In genomic region chr14:81406863-81407262, GRCh38 we compare ENCODE assay signal across 11 cellular contexts. TPM values are rescaled to one million over a fixed set of nuclear protein-coding genes. Genes with fewer than 3 reads are reported as not detected.
DNase-seq lines count a peak whose midpoint lies in the region; ATAC-seq, FAIRE-seq and TF ChIP-seq lines count a peak whose summit lies in the region.
"Had no signal": no experiment of that assay in that cellular context is flagged by ENCODE, and none has a peak within 500 bp of the region (broad histone marks: within the 10 kb centered on the region; RNA-seq: fewer than 3 reads in every experiment).

No MANE protein-coding gene starts in this region.

- no peak for FAIRE-seq in H1 (lab: Jason Lieb, UNC)

- no peak overlapping the region for H4K5ac ChIP-seq in H1 (ENCODE audit: insufficient read length, low read depth, low read length)

- no peak overlapping the region for H2AFZ ChIP-seq in H1 (ENCODE audit: low read length)
- H2AFZ ChIP-seq in osteoblast (ENCODE audit: low read length), result no peak overlapping the region
- no peak overlapping the region for H2AFZ ChIP-seq in trophoblast cell (ENCODE audit: insufficient read depth, low read length, poor library complexity)

- H3K4ac ChIP-seq in H1 (replicated peaks; ENCODE audit: insufficient read length, low read depth, low read length) (no peak overlapping the region), trophoblast cell (ENCODE audit: low read depth, low read length) (no peak overlapping the region)

- H3K27ac Mint-ChIP-seq in stimulated activated memory B cell treated with anti-CD40 and anti-IgM and Interleukin-4, amounts not matched to agents 10 μg/mL and 1 μg/mL and 100 μg/mL, for 72 hours, result no peak overlapping the region
- H3K27ac Mint-ChIP-seq: activated naive CD4-positive, alpha-beta T cell treated with anti-CD3 and anti-CD28 coated beads, Interleukin-2, amount 50 U/mL, for 24 hours had no signal

- ATAC-seq in HG03095 (IDR thresholded peaks at IDR 0.05; ENCODE audit: unreplicated experiment), result no peak
- no peak for ATAC-seq in stimulated activated memory B cell treated with anti-CD40 and anti-IgM and Interleukin-4, amounts not matched to agents 10 μg/mL and 1 μg/mL and 100 μg/mL, for 72 hours

- no peak for TF ChIP-seq RAD21 in H1 (IDR thresholded peaks at IDR 0.05 in 1 of 2, conservative IDR thresholded peaks at IDR 0.05 in 1 of 2; ENCODE audit: low read depth in 2 of 2, low read length in 2 of 2)

- TF ChIP-seq EP300 in H1 (IDR thresholded peaks at IDR 0.05; ENCODE audit: borderline replicate concordance in 1 of 2, low read depth in 2 of 2, low read length in 2 of 2), result no peak

- H4K20me1 ChIP-seq in H1 (replicated peaks in 1 of 2; ENCODE audit: control insufficient read depth in 1 of 2, insufficient read depth in 2 of 2, low read length in 2 of 2) (peaks cover 0 to 3% of the 10 kb centered on the region in 2 experiments), osteoblast (ENCODE audit: insufficient read depth, low read length) (no peaks in the 10 kb centered on the region)

- H3K18ac ChIP-seq in H1 (ENCODE audit: extremely low read depth, low read length) (no peak overlapping the region), trophoblast cell (ENCODE audit: low read length) (no peak overlapping the region)

- no peak overlapping the region for H2BK15ac ChIP-seq in H1 (ENCODE audit: low read length)

- no peak for TF ChIP-seq POLR2A in H1 (IDR thresholded peaks at IDR 0.05; ENCODE audit: control extremely low read depth in 1 of 2, low read depth in 2 of 2, low read length in 2 of 2)

- H3K36me3 ChIP-seq in H1 (ENCODE audit: control insufficient read depth in 2 of 4, insufficient read depth in 4 of 4, low read length in 3 of 4) (no peaks in the 10 kb centered on the region), osteoblast (ENCODE audit: insufficient read depth, low read length) (no peaks in the 10 kb centered on the region), trophoblast cell (ENCODE audit: control insufficient read depth in 1 of 2, insufficient read depth in 2 of 2, low read length in 2 of 2) (no peaks in the 10 kb centered on the region)
- H3K36me3 ChIP-seq: transverse colon had no signal

- H3K79me2 ChIP-seq in H1 (ENCODE audit: control insufficient read depth in 1 of 2, insufficient read depth in 2 of 2, low read length in 2 of 2) (peaks cover 0 to 10% of the 10 kb centered on the region in 2 experiments; a peak in 2 of 4 replicates), osteoblast (ENCODE audit: insufficient read depth, low read length) (no peaks in the 10 kb centered on the region), trophoblast cell (ENCODE audit: control insufficient read depth, insufficient read depth, low read length, poor library complexity) (no peaks in the 10 kb centered on the region)

- no peaks in the 10 kb centered on the region for H3K9me3 ChIP-seq in H1 (ENCODE audit: insufficient read depth in 2 of 2, low read depth in 1 of 2, low read length in 1 of 2)
- no peaks in the 10 kb centered on the region for H3K9me3 ChIP-seq in osteoblast (ENCODE audit: low read depth, low read length)
- no peaks in the 10 kb centered on the region for H3K9me3 ChIP-seq in trophoblast cell (ENCODE audit: insufficient read depth, low read depth, low read length)
- H3K9me3 ChIP-seq: transverse colon had no signal

- H3K23ac ChIP-seq in H1 (ENCODE audit: insufficient read length) (no peak overlapping the region), trophoblast cell (ENCODE audit: low read length) (no peak overlapping the region)

- 87% methylated on average over 4 of the region's 4 CpGs; no CpG with 5 or more reads in 1 of the 2 experiments for WGBS in H1 (ENCODE audit: extremely low coverage in 1 of 2, insufficient coverage in 1 of 2, insufficient read length in 1 of 2, insufficient replicate concordance in 2 of 2, low coverage in 1 of 2, low lambda C conversion rate in 2 of 2, missing lambda C conversion rate in 1 of 2), 2 experiments
- no CpG with 5 or more reads among the region's 4 CpGs for WGBS in trophoblast cell (ENCODE audit: extremely low coverage, insufficient coverage, insufficient read length)

- H3K4me2 ChIP-seq in H1 (ENCODE audit: insufficient read depth in 1 of 2, low read depth in 2 of 2, low read length in 2 of 2) (no peak overlapping the region), osteoblast (ENCODE audit: insufficient read depth, low read length) (peak overlapping the region; percentile 14), trophoblast cell (ENCODE audit: low read length) (no peak overlapping the region)

- CTCF ChIA-PET in H1 (lab: Charles Lee; ENCODE audit: partially characterized antibody), result interaction anchor here (0.7 to 2.4 kb wide), 5 partner anchors 10 to 135 kb away, joined by 3 to 11 read pairs (median 4); no protein-coding TSS in a partner anchor

- H2BK12ac ChIP-seq in H1 (ENCODE audit: low read depth, low read length) (no peak overlapping the region), trophoblast cell (ENCODE audit: low read length) (no peak overlapping the region)

- no peaks in the 10 kb centered on the region for H3K4me1 Mint-ChIP-seq in stimulated activated memory B cell treated with anti-CD40 and anti-IgM and Interleukin-4, amounts not matched to agents 10 μg/mL and 1 μg/mL and 100 μg/mL, for 72 hours
- H3K4me1 Mint-ChIP-seq: activated naive CD4-positive, alpha-beta T cell treated with anti-CD3 and anti-CD28 coated beads, Interleukin-2, amount 50 U/mL, for 24 hours had no signal

- TF ChIP-seq CTCF in H1 (IDR thresholded peaks at IDR 0.05; ENCODE audit: control extremely low read depth in 1 of 3, insufficient read depth in 1 of 3, low read depth in 1 of 3, low read length in 3 of 3), result no peak
- TF ChIP-seq CTCF in osteoblast (IDR thresholded peaks at IDR 0.05; ENCODE audit: extremely low read depth, low read depth, low read length), result no peak

- H3K14ac ChIP-seq in H1 (ENCODE audit: insufficient read length), result no peak overlapping the region
- no peak overlapping the region for H3K14ac ChIP-seq in trophoblast cell (ENCODE audit: low read length)

- POLR2A ChIA-PET in H1 (lab: Charles Lee; ENCODE audit: partially characterized antibody), result interaction anchor here (1.2 kb wide), 1 partner anchor 185 kb away, joined by 3 read pairs; the partner anchor contains the start of gene GTF2A1

- peaks cover 7% of the 10 kb centered on the region for H3K9me3 Mint-ChIP-seq in stimulated activated memory B cell treated with anti-CD40 and anti-IgM and Interleukin-4, amounts not matched to agents 10 μg/mL and 1 μg/mL and 100 μg/mL, for 72 hours
- H3K9me3 Mint-ChIP-seq: activated naive CD4-positive, alpha-beta T cell treated with anti-CD3 and anti-CD28 coated beads, Interleukin-2, amount 50 U/mL, for 24 hours had no signal

- H4K91ac ChIP-seq in H1 (replicated peaks; ENCODE audit: insufficient read length, low read length) (no peak overlapping the region), trophoblast cell (ENCODE audit: low read depth, low read length) (no peak overlapping the region)

- H3K4me3 ChIP-seq in H1 (ENCODE audit: extremely low read depth in 1 of 4, insufficient read depth in 2 of 4, low read depth in 3 of 4, low read length in 4 of 4) (no peak overlapping the region), osteoblast (ENCODE audit: insufficient read depth, low read length) (no peak overlapping the region), trophoblast cell (ENCODE audit: low read depth, low read length) (no peak overlapping the region)
- H3K4me3 ChIP-seq: transverse colon had no signal

- no peaks in the 10 kb centered on the region for H3K36me3 Mint-ChIP-seq in stimulated activated memory B cell treated with anti-CD40 and anti-IgM and Interleukin-4, amounts not matched to agents 10 μg/mL and 1 μg/mL and 100 μg/mL, for 72 hours
- H3K36me3 Mint-ChIP-seq: activated naive CD4-positive, alpha-beta T cell treated with anti-CD3 and anti-CD28 coated beads, Interleukin-2, amount 50 U/mL, for 24 hours had no signal

- no peak overlapping the region for H2BK20ac ChIP-seq in H1 (ENCODE audit: low read length)

- no peaks in the 10 kb centered on the region for H3K4me1 ChIP-seq in H1 (replicated peaks in 1 of 4; ENCODE audit: control insufficient read depth in 3 of 4, insufficient read depth in 4 of 4, low read length in 3 of 4)
- peaks cover 10% of the 10 kb centered on the region for H3K4me1 ChIP-seq in osteoblast (ENCODE audit: insufficient read depth, low read length)
- peaks cover 7 to 8% of the 10 kb centered on the region in 2 experiments for H3K4me1 ChIP-seq in trophoblast cell (ENCODE audit: control insufficient read depth in 1 of 2, insufficient read depth in 2 of 2, low read length in 2 of 2)
- H3K4me1 ChIP-seq: transverse colon had no signal

- H3K23me2 ChIP-seq in H1 (ENCODE audit: low read depth, low read length), result no peaks in the 10 kb centered on the region

- H4K8ac ChIP-seq in H1 (ENCODE audit: extremely low read depth, insufficient read depth, low read length) (no peak overlapping the region), trophoblast cell (ENCODE audit: low read depth, low read length) (no peak overlapping the region)

- DNase-seq in Daoy (ENCODE audit: low read depth) (peak; percentile 62), RPMI7951 (ENCODE audit: low read depth) (peak; percentile 79), H1 (ENCODE audit: low read depth in 1 of 2, low spot score in 2 of 2) (no peak), osteoblast (ENCODE audit: insufficient read length, low spot score, missing footprints) (no peak), NCI-H2029 treated with DMSO at 0.1 percent for 48 hours (lab: John Stamatoyannopoulos, UW) (no peak), trophoblast cell (no peak)
- DNase-seq: activated CD8-positive, alpha-beta memory T cell treated with anti-CD3 and anti-CD28 coated beads for 24 hours; transverse colon had no signal

- H2BK120ac ChIP-seq in H1 (replicated peaks; ENCODE audit: low read depth, low read length) (no peak overlapping the region), trophoblast cell (ENCODE audit: insufficient read depth, low read length, poor library complexity) (no peak overlapping the region)

- H3K27me3 ChIP-seq in H1 (replicated peaks in 1 of 4; ENCODE audit: control insufficient read depth in 3 of 4, extremely low read depth in 1 of 4, insufficient read depth in 3 of 4, low read length in 3 of 4), result no peaks in the 10 kb centered on the region
- peaks cover 24% of the 10 kb centered on the region for H3K27me3 ChIP-seq in osteoblast (ENCODE audit: insufficient read depth, low read length)
- no peaks in the 10 kb centered on the region for H3K27me3 ChIP-seq in trophoblast cell (ENCODE audit: insufficient read depth, low read length)
- H3K27me3 ChIP-seq: transverse colon had no signal

- H3K27ac ChIP-seq in H1 (ENCODE audit: low read depth, low read length) (no peak overlapping the region), osteoblast (ENCODE audit: low read depth, low read length) (no peak overlapping the region), trophoblast cell (ENCODE audit: low read depth, low read length) (no peak overlapping the region)
- H3K27ac ChIP-seq: transverse colon had no signal

- H3K4me3 Mint-ChIP-seq in stimulated activated memory B cell treated with anti-CD40 and anti-IgM and Interleukin-4, amounts not matched to agents 10 μg/mL and 1 μg/mL and 100 μg/mL, for 72 hours, result no peak overlapping the region
- H3K4me3 Mint-ChIP-seq: activated naive CD4-positive, alpha-beta T cell treated with anti-CD3 and anti-CD28 coated beads, Interleukin-2, amount 50 U/mL, for 24 hours had no signal

- peak overlapping the region; percentile 49; the same call in 1 of the 2 replicates for H2BK5ac ChIP-seq in H1 (ENCODE audit: low read depth, low read length)
- no peak overlapping the region for H2BK5ac ChIP-seq in trophoblast cell (ENCODE audit: low read depth, low read length, poor library complexity)

- H3K27me3 Mint-ChIP-seq in stimulated activated memory B cell treated with anti-CD40 and anti-IgM and Interleukin-4, amounts not matched to agents 10 μg/mL and 1 μg/mL and 100 μg/mL, for 72 hours, result peaks cover 39% of the 10 kb centered on the region

- no peak overlapping the region for H4K12ac ChIP-seq in trophoblast cell (ENCODE audit: low read depth, low read length)

- peaks cover 2% of the 10 kb centered on the region; the same call in 1 of the 2 replicates for H3K79me1 ChIP-seq in H1 (ENCODE audit: low read depth, low read length)
- H3K79me1 ChIP-seq in trophoblast cell (ENCODE audit: low read length), result peaks cover under 1% of the 10 kb centered on the region

- no peak overlapping the region for H3K56ac ChIP-seq in H1 (replicated peaks; ENCODE audit: insufficient read length, low read depth, low read length)

- H2AK5ac ChIP-seq in H1 (ENCODE audit: low read depth, low read length) (no peak overlapping the region), trophoblast cell (ENCODE audit: low read length) (no peak overlapping the region)

- no peak overlapping the region for H3K9ac ChIP-seq in H1 (replicated peaks in 1 of 4; ENCODE audit: extremely low read depth in 1 of 4, low read depth in 3 of 4, low read length in 3 of 4)
- no peak overlapping the region for H3K9ac ChIP-seq in trophoblast cell (ENCODE audit: low read length)

RNA-seq across cellular contexts. Expression of gene STON2, which starts 6.7 kb away (rescaled TPM):
- total RNA-seq in Daoy (2014; rRNA removed; shearing (Covaris generic)), result 7.8 and 10.5 TPM in 2 replicates
- 0.49 and 1.6 TPM in 2 replicates for total RNA-seq in RPMI7951 (2014; rRNA removed; shearing (Covaris generic))
- 50.0 TPM in 2 replicates for total RNA-seq in H1 (2021; fragmentation: NEBNext Ultra II Directional; extraction: Animal tissue kit (Norgen Biotek cat#: 25700))
- polyA plus RNA-seq in H1 (2011; rRNA removed), result 8.2 and 8.9 TPM in 2 replicates
- polyA plus RNA-seq in H1 (2011; cell fraction: cytosol; rRNA removed), result 9.2 TPM
- polyA plus RNA-seq in H1 (2011; cell fraction: nucleus; rRNA removed), result 17.7 TPM
- polyA plus RNA-seq in H1 (2012, experiment 1 of 2), result 7.4 to 15.0 TPM (median 10.7 TPM) in 4 replicates
- 0.85 TPM for polyA plus RNA-seq in H1 (2012, experiment 2 of 2)
- polyA plus RNA-seq in H1 (2013, experiment 1 of 2), result 12.7 TPM
- 11.8 TPM for polyA plus RNA-seq in H1 (2013, experiment 2 of 2)
- 110 and 154 TPM in 2 replicates for polyA minus RNA-seq in H1 (2011; rRNA and poly(A)+ RNA removed)
- 38.5 TPM for polyA minus RNA-seq in H1 (2011; cell fraction: cytosol; rRNA and poly(A)+ RNA removed)
- polyA minus RNA-seq in H1 (2011; cell fraction: nucleus; rRNA and poly(A)+ RNA removed), result 89.6 TPM
- total RNA-seq in osteoblast, result 49.6 and 51.0 TPM in 2 replicates
- polyA plus RNA-seq in trophoblast cell (2013), result 20.0 and 21.6 TPM in 2 replicates

Comparison
In these comparisons a context has a peak if more than half of its experiments do, and no peak if none do; other contexts are left out.
1. DNase-seq: peak in Daoy (single experiment) and RPMI7951 (single experiment); none in H1 (0 of 2), osteoblast (single experiment), NCI-H2029 treated with DMSO at 0.1 percent for 48 hours (single experiment) and trophoblast cell (0 of 2).